In genomic region chr1:115643219-115643618, GRCh38 we compare ENCODE assay signal across 8 cellular contexts. TPM values are rescaled to one million over a fixed set of nuclear protein-coding genes. Genes with fewer than 3 reads are reported as not detected.
DNase-seq lines count a peak whose midpoint lies in the region; ATAC-seq and TF ChIP-seq lines count a peak whose summit lies in the region.

No MANE protein-coding gene starts in this region.

- H3K27ac Mint-ChIP-seq in activated CD8-positive, alpha-beta memory T cell treated with anti-CD3 and anti-CD28 coated beads, Interleukin-2, amount 10 ng/mL, durations not matched to agents 7 days and 5 days = peak overlapping the region; percentile 50
- H3K27ac Mint-ChIP-seq in activated T-helper 1 cell treated with anti-CD3 and anti-CD28 coated beads, Interleukin-12 subunit alpha, Interleukin-12 subunit beta, Interleukin-2, Interleukin-4 antibody, amounts not matched to agents 30 ng/mL and 10 ng/mL and 1 ng/mL, durations not matched to agents 14 hours and 24 hours and 36 hours = peak overlapping the region; percentile 48
- peak overlapping the region; percentile 86 to 97 (median 92) for H3K27ac Mint-ChIP-seq in immature natural killer cell

- no peak for TF ChIP-seq CTCF in thoracic aorta (IDR thresholded peaks at IDR 0.05)

- H3K27me3 ChIP-seq in thoracic aorta (replicated peaks; ENCODE audit: insufficient read depth) = no peaks in the 10 kb centered on the region

- no peak for ATAC-seq in activated CD8-positive, alpha-beta memory T cell treated with anti-CD3 and anti-CD28 coated beads, Interleukin-2, amount 10 ng/mL, durations not matched to agents 7 days and 5 days
- ATAC-seq in thoracic aorta (ENCODE audit: insufficient number of reproducible peaks, low FRiP score, low read depth) (no peak), HG03039 (IDR thresholded peaks at IDR 0.05; ENCODE audit: unreplicated experiment) (no peak), GM19351 (IDR thresholded peaks at IDR 0.05; ENCODE audit: unreplicated experiment) (no peak)

- H3K4me3 ChIP-seq in thoracic aorta = peak overlapping the region; percentile 79

- CTCF ChIA-PET in activated CD8-positive, alpha-beta memory T cell treated with anti-CD3 and anti-CD28 coated beads, Interleukin-2, amount 10 ng/mL, durations not matched to agents 7 days and 5 days (lab: Charles Lee) = interaction anchor here (0.8 to 1.5 kb wide), 4 partner anchors 18 to 63 kb away, joined by 3 to 7 read pairs (median 4); no protein-coding TSS in a partner anchor

- H3K9me3 ChIP-seq in thoracic aorta = no peaks in the 10 kb centered on the region

- no peak overlapping the region for H3K27ac ChIP-seq in thoracic aorta

- peaks cover 2% of the 10 kb centered on the region for H3K36me3 Mint-ChIP-seq in activated CD8-positive, alpha-beta memory T cell treated with anti-CD3 and anti-CD28 coated beads, Interleukin-2, amount 10 ng/mL, durations not matched to agents 7 days and 5 days
- H3K36me3 Mint-ChIP-seq in activated T-helper 1 cell treated with anti-CD3 and anti-CD28 coated beads, Interleukin-12 subunit alpha, Interleukin-12 subunit beta, Interleukin-2, Interleukin-4 antibody, amounts not matched to agents 30 ng/mL and 10 ng/mL and 1 ng/mL, durations not matched to agents 14 hours and 24 hours and 36 hours (ENCODE audit: low read depth) = peaks cover 2% of the 10 kb centered on the region
- H3K36me3 Mint-ChIP-seq in immature natural killer cell = peaks cover 0 to 4% (median 3%) of the 10 kb centered on the region in 3 donors

- H3K4me1 Mint-ChIP-seq in activated CD8-positive, alpha-beta memory T cell treated with anti-CD3 and anti-CD28 coated beads, Interleukin-2, amount 10 ng/mL, durations not matched to agents 7 days and 5 days = peaks cover 16% of the 10 kb centered on the region
- peaks cover 16% of the 10 kb centered on the region for H3K4me1 Mint-ChIP-seq in activated T-helper 1 cell treated with anti-CD3 and anti-CD28 coated beads, Interleukin-12 subunit alpha, Interleukin-12 subunit beta, Interleukin-2, Interleukin-4 antibody, amounts not matched to agents 30 ng/mL and 10 ng/mL and 1 ng/mL, durations not matched to agents 14 hours and 24 hours and 36 hours (ENCODE audit: low read depth)
- H3K4me1 Mint-ChIP-seq in immature natural killer cell = peaks cover 13 to 31% of the 10 kb centered on the region in 2 donors

- H3K36me3 ChIP-seq in thoracic aorta = no peaks in the 10 kb centered on the region

- peaks cover 4 to 40% of the 10 kb centered on the region in 2 donors for H3K4me1 ChIP-seq in thoracic aorta (ENCODE audit: control insufficient read depth in 1 of 2, low read depth in 2 of 2)

- no peak for DNase-seq in activated CD8-positive, alpha-beta memory T cell treated with anti-CD3 and anti-CD28 coated beads, Interleukin-2, amount 10 ng/mL, durations not matched to agents 7 days and 5 days
- no peak for DNase-seq in activated CD8-positive, alpha-beta memory T cell treated with anti-CD3 and anti-CD28 coated beads, Interleukin-2, amount 50 U/mL, for 48 hours
- DNase-seq in activated T-helper 1 cell treated with anti-CD3 and anti-CD28 coated beads, Interleukin-12 subunit alpha, Interleukin-12 subunit beta, Interleukin-2, Interleukin-4 antibody, amounts not matched to agents 30 ng/mL and 10 ng/mL and 1 ng/mL, durations not matched to agents 14 hours and 24 hours and 36 hours (ENCODE audit: low spot score) = no peak
- DNase-seq in immature natural killer cell (no peak), thoracic aorta (ENCODE audit: low spot score) (no peak), Kasumi-1 (lab: John Stamatoyannopoulos, UW) (no peak)

- peak overlapping the region; percentile 76 for H3K4me3 Mint-ChIP-seq in activated CD8-positive, alpha-beta memory T cell treated with anti-CD3 and anti-CD28 coated beads, Interleukin-2, amount 10 ng/mL, durations not matched to agents 7 days and 5 days
- peak overlapping the region; percentile 87 for H3K4me3 Mint-ChIP-seq in activated T-helper 1 cell treated with anti-CD3 and anti-CD28 coated beads, Interleukin-12 subunit alpha, Interleukin-12 subunit beta, Interleukin-2, Interleukin-4 antibody, amounts not matched to agents 30 ng/mL and 10 ng/mL and 1 ng/mL, durations not matched to agents 14 hours and 24 hours and 36 hours
- peak overlapping the region; percentile 83 to 93 (median 88) for H3K4me3 Mint-ChIP-seq in immature natural killer cell

- peaks cover 2% of the 10 kb centered on the region for H3K9me3 Mint-ChIP-seq in activated CD8-positive, alpha-beta memory T cell treated with anti-CD3 and anti-CD28 coated beads, Interleukin-2, amount 10 ng/mL, durations not matched to agents 7 days and 5 days (ENCODE audit: low read depth)
- H3K9me3 Mint-ChIP-seq in activated T-helper 1 cell treated with anti-CD3 and anti-CD28 coated beads, Interleukin-12 subunit alpha, Interleukin-12 subunit beta, Interleukin-2, Interleukin-4 antibody, amounts not matched to agents 30 ng/mL and 10 ng/mL and 1 ng/mL, durations not matched to agents 14 hours and 24 hours and 36 hours = peaks cover 16% of the 10 kb centered on the region
- H3K9me3 Mint-ChIP-seq in immature natural killer cell = peaks cover 0 to 14% (median 6%) of the 10 kb centered on the region in 6 donors

- H3K27me3 Mint-ChIP-seq in activated CD8-positive, alpha-beta memory T cell treated with anti-CD3 and anti-CD28 coated beads, Interleukin-2, amount 10 ng/mL, durations not matched to agents 7 days and 5 days = peaks cover 26% of the 10 kb centered on the region
- peaks cover 23% of the 10 kb centered on the region for H3K27me3 Mint-ChIP-seq in activated T-helper 1 cell treated with anti-CD3 and anti-CD28 coated beads, Interleukin-12 subunit alpha, Interleukin-12 subunit beta, Interleukin-2, Interleukin-4 antibody, amounts not matched to agents 30 ng/mL and 10 ng/mL and 1 ng/mL, durations not matched to agents 14 hours and 24 hours and 36 hours (ENCODE audit: insufficient read depth)
- peaks cover 0 to 10% (median 5%) of the 10 kb centered on the region in 3 donors for H3K27me3 Mint-ChIP-seq in immature natural killer cell (ENCODE audit: low read depth in 3 of 3)

- intact Hi-C loops in activated T-helper 1 cell treated with anti-CD3 and anti-CD28 coated beads, Interleukin-12 subunit alpha, Interleukin-12 subunit beta, Interleukin-2, Interleukin-4 antibody, amounts not matched to agents 30 ng/mL and 10 ng/mL and 1 ng/mL, durations not matched to agents 14 hours and 24 hours and 36 hours (cut with micrococcal nuclease) = loop anchor here (2.0 to 10.0 kb wide), 4 partner anchors 64 to 1892 kb away; no protein-coding TSS in a partner anchor

RNA-seq across cellular contexts. Expression of gene VANGL1, which starts 1.4 kb away (rescaled TPM):
- total RNA-seq in activated CD8-positive, alpha-beta memory T cell treated with anti-CD3 and anti-CD28 coated beads, Interleukin-2, amount 10 ng/mL, durations not matched to agents 7 days and 5 days = 10 to 100 TPM; 11.8 TPM
- total RNA-seq in activated T-helper 1 cell treated with anti-CD3 and anti-CD28 coated beads, Interleukin-12 subunit alpha, Interleukin-12 subunit beta, Interleukin-2, Interleukin-4 antibody, amounts not matched to agents 30 ng/mL and 10 ng/mL and 1 ng/mL, durations not matched to agents 14 hours and 24 hours and 36 hours = 9.9 TPM in 2 replicates
- polyA plus RNA-seq in immature natural killer cell = 10 to 100 TPM; 12.5 to 19.3 (median 14.9) TPM
- 1 to 10 TPM; 6.5 to 8.8 TPM for total RNA-seq in thoracic aorta
